In the genomic region with DNA sequence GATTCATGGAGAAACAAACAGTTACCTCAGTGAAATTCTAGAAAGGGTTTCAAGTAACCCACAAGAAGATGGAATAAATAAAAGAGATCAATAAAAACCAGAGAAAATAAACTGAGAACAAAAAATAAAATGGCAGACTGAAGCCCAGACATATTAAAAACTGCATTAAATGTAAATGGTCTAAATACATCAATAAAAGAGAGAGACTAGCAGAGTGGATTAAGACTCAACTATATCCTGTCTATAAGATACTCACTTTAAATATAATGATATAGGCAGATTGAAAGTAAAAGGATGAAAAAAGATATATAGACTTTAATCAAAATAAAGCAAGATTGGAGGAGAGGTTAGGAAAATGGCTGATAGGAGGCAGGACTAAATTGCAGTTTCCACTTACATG, we compare ENCODE assay signal across 11 cellular contexts.
"Had no signal": no experiment of that assay in that cellular context is flagged by ENCODE, and none has a peak within 500 bp of the region (broad histone marks: within the 10 kb centered on the region; RNA-seq: fewer than 3 reads in every experiment).

No MANE protein-coding gene starts in this region.

- H3K27ac ChIP-seq: GM23248 had no signal

- H3K4me2 ChIP-seq: GM23338 had no signal

- H3K4me3 Mint-ChIP-seq: GM23338, H9, HFFc6 had no signal

- ATAC-seq: GM23338, HCT116 had no signal

- H3K9me3 ChIP-seq: HAP-1 had no signal

- H2AFZ ChIP-seq: GM23248, GM23338 had no signal

- H3K9ac ChIP-seq: GM23248 had no signal

- H3K4me1 Mint-ChIP-seq: GM23338 had no signal

- H3K27ac Mint-ChIP-seq: GM23338, H9, HFFc6 had no signal

- DNase-seq: GM23248, GOT3, H7, H9, HCEC 1CT, HFFc6 had no signal

- H3K36me3 ChIP-seq: HAP-1 had no signal

- FAIRE-seq: H1, H54 had no signal

- H3K4me3 ChIP-seq: GM23248, GM23338, HAP-1 had no signal

- H3K4me1 ChIP-seq: HAP-1 had no signal
